8 cellular contexts compared by ENCODE assay signal in the genomic region with DNA sequence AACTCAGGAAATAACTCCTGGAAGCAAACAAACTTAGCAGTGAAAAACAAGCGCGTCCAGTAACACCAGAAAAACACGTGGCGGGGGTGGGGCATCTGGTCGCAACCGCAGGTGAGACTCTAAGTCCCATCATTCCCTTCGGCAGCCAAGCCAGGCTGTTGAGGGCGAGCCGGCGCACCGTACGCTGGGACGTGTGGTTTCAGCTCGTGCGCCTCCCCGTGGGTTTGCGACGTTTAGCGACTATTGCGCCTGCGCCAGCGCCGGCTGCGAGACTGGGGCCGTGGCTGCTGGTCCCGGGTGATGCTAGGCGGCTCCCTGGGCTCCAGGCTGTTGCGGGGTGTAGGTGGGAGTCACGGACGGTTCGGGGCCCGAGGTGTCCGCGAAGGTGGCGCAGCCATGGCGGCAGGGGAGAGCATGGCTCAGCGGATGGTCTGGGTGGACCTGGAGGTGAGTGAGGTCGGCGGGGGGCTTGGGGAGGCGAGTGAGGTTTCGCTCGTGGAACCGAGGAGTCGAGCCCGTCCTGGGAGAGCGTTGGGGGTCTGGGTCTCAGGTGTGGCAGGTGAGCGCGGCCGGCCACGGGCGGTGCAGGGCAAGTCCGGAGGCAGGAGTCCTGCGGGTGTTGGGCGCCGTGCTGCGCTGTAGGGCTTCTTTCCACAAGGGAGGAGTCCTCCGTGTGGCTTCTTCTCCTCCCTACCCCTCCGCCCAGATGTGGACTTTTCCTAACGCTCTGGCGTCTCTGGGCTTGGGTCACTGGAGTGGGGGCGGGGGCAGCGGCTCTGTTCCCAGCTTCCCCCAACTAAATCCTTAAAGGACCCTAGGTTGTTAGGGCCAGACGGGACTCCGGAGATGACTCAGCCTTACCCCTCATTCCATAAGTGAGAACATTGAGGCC. TPM values are rescaled to one million over a fixed set of nuclear protein-coding genes. Genes with fewer than 3 reads are reported as not detected.
A peak's percentile ranks its signal among the peaks of the same experiment; 100 is the strongest.
DNase-seq lines count a peak whose midpoint lies in the region; ATAC-seq, FAIRE-seq and TF ChIP-seq lines count a peak whose summit lies in the region.

A gene (plus strand): TSS at position 239 of the 892 bp plus-strand sequence. CDS start 62 bp downstream, at position 301.

- DNase-seq in AG08395 (ENCODE audit: low spot score) (peak; percentile 97), NCI-H2227 (lab: John Stamatoyannopoulos, UW; ENCODE audit: unreplicated experiment) (peak; percentile 90), WERI-Rb-1 (peak; percentile 95), mammary epithelial cell (peak; percentile 95), small intestine (peak; percentile 98)

- WGBS in mammary epithelial cell (ENCODE audit: low coverage, missing lambda C conversion rate) = 3% methylated on average over 22 of the region's 64 CpGs
- WGBS in small intestine, 3 donors = 0 to 1% (median 0%) methylated on average over 58 to 64 of the region's 64 CpGs

- intact Hi-C loops in mammary epithelial cell (cut with micrococcal nuclease) = loop anchor here (1.0 to 10.0 kb wide), 6 partner anchors 23 to 755 kb away; a partner anchor contains a TSS

- no peaks in the 10 kb centered on the region for H3K9me3 ChIP-seq in WERI-Rb-1 (ENCODE audit: severe bottlenecking)
- no peaks in the 10 kb centered on the region for H3K9me3 ChIP-seq in mammary epithelial cell (replicated peaks; ENCODE audit: insufficient read depth, low read length)
- H3K9me3 ChIP-seq in iPS-20b (ENCODE audit: insufficient read depth, low read depth, low read length) = no peaks in the 10 kb centered on the region
- H3K9me3 ChIP-seq in small intestine (ENCODE audit: control insufficient read depth, low read depth) = no peaks in the 10 kb centered on the region

- H3K9ac ChIP-seq in mammary epithelial cell (ENCODE audit: insufficient read depth, low read length) (peak within 1 kb of the TSS; percentile 80), iPS-20b (ENCODE audit: low read depth, low read length) (peak within 1 kb of the TSS; percentile 78; the same call in 1 of the 2 replicates)

- H3K27me3 ChIP-seq in WERI-Rb-1 (ENCODE audit: insufficient read depth, low read depth, severe bottlenecking) (no peaks in the 10 kb centered on the region), mammary epithelial cell (ENCODE audit: insufficient read depth, low read length) (no peaks in the 10 kb centered on the region), iPS-20b (ENCODE audit: insufficient read depth, low read length) (no peaks in the 10 kb centered on the region), small intestine (ENCODE audit: control insufficient read depth in 2 of 2, insufficient read depth in 2 of 2, low read length in 2 of 2) (no peaks in the 10 kb centered on the region)

- H3K79me2 ChIP-seq in mammary epithelial cell (ENCODE audit: insufficient read depth, low read length) = peaks cover 53% of the 10 kb centered on the region

- peak within 1 kb of the TSS; percentile 46 for H3K27ac ChIP-seq in WERI-Rb-1
- H3K27ac ChIP-seq in mammary epithelial cell (ENCODE audit: insufficient read depth, low read depth, low read length) = peak within 1 kb of the TSS; percentile 68
- peak within 1 kb of the TSS; percentile 26 for H3K27ac ChIP-seq in iPS-20b (ENCODE audit: low read length)
- peak within 1 kb of the TSS in 1 of 2 donors; percentile 79 for H3K27ac ChIP-seq in small intestine (ENCODE audit: low read depth in 1 of 2, low read length in 1 of 2)

- dilution Hi-C loops in mammary epithelial cell (cut with HindIII; ENCODE audit: low sequenced_read_pairs) = no loop called here

- ATAC-seq in GM18873 (IDR thresholded peaks at IDR 0.05; ENCODE audit: low FRiP score, unreplicated experiment) (peak; percentile 96), HG03139 (IDR thresholded peaks at IDR 0.05; ENCODE audit: unreplicated experiment) (peak; percentile 100)

- CTCF ChIA-PET in mammary epithelial cell (lab: Charles Lee; ENCODE audit: low non-redundant PET) = interaction anchor here (0.6 kb wide), 1 partner anchor 46 kb away, joined by 4 read pairs; no protein-coding TSS in a partner anchor

- peak within 1 kb of the TSS; percentile 99 for H2AFZ ChIP-seq in mammary epithelial cell (ENCODE audit: low read depth, low read length)

- peak within 1 kb of the TSS; percentile 98 for H3K4me3 ChIP-seq in WERI-Rb-1 (ENCODE audit: low read depth, low read length)
- peak within 1 kb of the TSS; percentile 95 to 100 (median 100) for H3K4me3 ChIP-seq in mammary epithelial cell (replicated peaks in 1 of 3; ENCODE audit: insufficient read depth in 1 of 3, low read depth in 2 of 3, low read length in 3 of 3)
- H3K4me3 ChIP-seq in iPS-20b (ENCODE audit: low read length) = peak within 1 kb of the TSS; percentile 84
- peak within 1 kb of the TSS; percentile 64 to 87 for H3K4me3 ChIP-seq in small intestine (ENCODE audit: low read depth in 1 of 2, low read length in 2 of 2)

- in situ Hi-C loops in mammary epithelial cell (cut with MboI; ENCODE audit: low sequenced_read_pairs in 2 of 2) = loop anchor here in 1 of 2 donors (5.0 kb wide), 1 partner anchor 37 kb away; a partner anchor contains a TSS

- H3K36me3 ChIP-seq in WERI-Rb-1 (peaks cover 3% of the 10 kb centered on the region; the same call in 1 of the 2 replicates), mammary epithelial cell (ENCODE audit: insufficient read depth, low read length) (peaks cover 18% of the 10 kb centered on the region), iPS-20b (ENCODE audit: insufficient read depth, low read depth, low read length) (peaks cover 23% of the 10 kb centered on the region), small intestine (ENCODE audit: control insufficient read depth in 2 of 2, insufficient read depth in 2 of 2, low read length in 2 of 2) (no peaks in the 10 kb centered on the region)

- no peaks in the 10 kb centered on the region for H4K20me1 ChIP-seq in mammary epithelial cell (ENCODE audit: insufficient read depth, low read length)

- H3K4me1 ChIP-seq in mammary epithelial cell (ENCODE audit: insufficient read depth, low read length) (peaks cover 18% of the 10 kb centered on the region), iPS-20b (ENCODE audit: insufficient read depth, low read length) (peaks cover 30% of the 10 kb centered on the region), small intestine (ENCODE audit: control insufficient read depth in 2 of 2, insufficient read depth in 1 of 2, low read depth in 1 of 2, low read length in 1 of 2) (no peaks in the 10 kb centered on the region)

- TF ChIP-seq CTCF in WERI-Rb-1 (IDR thresholded peaks at IDR 0.05; ENCODE audit: low read depth, low read length) (peak; percentile 58), mammary epithelial cell (conservative IDR thresholded peaks at IDR 0.05 in 1 of 2, IDR thresholded peaks at IDR 0.05 in 1 of 2; ENCODE audit: extremely low read depth in 1 of 2, insufficient read depth in 1 of 2, low read depth in 1 of 2, low read length in 2 of 2) (peak; percentile 11 to 61)

- peak within 1 kb of the TSS; percentile 77 for H3K4me2 ChIP-seq in mammary epithelial cell (ENCODE audit: insufficient read depth, low read depth, low read length)

- no TSS peak for BruUV-seq in mammary epithelial cell (replicated peaks; lab: Mats Ljungman, UMichigan)

- no peak for FAIRE-seq in small intestine (lab: Jason Lieb, UNC)

RNA-seq across cellular contexts. Expression of the gene that starts here (rescaled TPM):
- 100 to 1,000 TPM; 119 to 180 TPM for total RNA-seq in mammary epithelial cell
- polyA plus RNA-seq in mammary epithelial cell (234 TPM), small intestine (10 to 100 TPM; 24.8 to 43.5 (median 28.6) TPM)
- polyA minus RNA-seq in mammary epithelial cell = 82.8 TPM
